25 cellular contexts compared by ENCODE assay signal in the genomic region with DNA sequence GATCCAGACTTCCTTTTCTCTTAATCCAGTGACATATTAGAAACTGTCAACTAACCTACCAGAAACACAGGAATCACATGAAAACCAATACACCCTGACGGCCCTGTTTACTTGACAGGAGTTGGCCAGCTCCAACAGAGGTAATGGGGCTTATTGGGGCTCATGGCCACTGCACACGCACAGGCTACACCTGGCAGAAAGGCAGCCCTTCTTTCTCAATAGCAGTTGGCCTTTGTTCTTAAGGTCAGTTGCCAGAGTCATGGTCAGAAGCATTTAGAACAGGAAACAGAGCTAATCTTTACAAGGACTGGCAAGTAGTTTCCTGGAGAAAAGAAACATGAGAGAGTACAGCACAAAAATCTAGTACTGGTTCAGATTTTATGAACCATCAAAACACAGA.
A peak's percentile ranks its signal among the peaks of the same experiment; 100 is the strongest.
DNase-seq lines count a peak whose midpoint lies in the region; ATAC-seq and TF ChIP-seq lines count a peak whose summit lies in the region.
"Had no signal": no experiment of that assay in that cellular context is flagged by ENCODE, and none has a peak within 500 bp of the region (broad histone marks: within the 10 kb centered on the region; RNA-seq: fewer than 3 reads in every experiment).

No MANE protein-coding gene starts in this region.

- no peak overlapping the region for H3K4me2 ChIP-seq in mammary epithelial cell (ENCODE audit: insufficient read depth, low read depth, low read length)
- H3K4me2 ChIP-seq: A549 had no signal

- TF ChIP-seq CTCF in heart right ventricle (IDR thresholded peaks at IDR 0.05), result no peak
- no peak for TF ChIP-seq CTCF in left ventricle myocardium inferior (IDR thresholded peaks at IDR 0.05; ENCODE audit: borderline replicate concordance)
- no peak for TF ChIP-seq CTCF in mesothelial cell of epicardium (IDR thresholded peaks at IDR 0.05; ENCODE audit: unreplicated experiment)
- TF ChIP-seq CTCF in ovary (IDR thresholded peaks at IDR 0.05), result no peak
- no peak for TF ChIP-seq CTCF in mammary epithelial cell (conservative IDR thresholded peaks at IDR 0.05 in 1 of 2, IDR thresholded peaks at IDR 0.05 in 1 of 2; ENCODE audit: extremely low read depth in 1 of 2, insufficient read depth in 1 of 2, low read depth in 1 of 2, low read length in 2 of 2)

- no peak overlapping the region for H3K9ac ChIP-seq in mammary epithelial cell (ENCODE audit: insufficient read depth, low read length)

- no peak overlapping the region for H2AFZ ChIP-seq in mammary epithelial cell (ENCODE audit: low read depth, low read length)

- H3K9me3 Mint-ChIP-seq in mesothelial cell of epicardium, result no peaks in the 10 kb centered on the region

- no peak for DNase-seq in heart right ventricle
- DNase-seq in left ventricle myocardium inferior, result no peak
- DNase-seq in right cardiac atrium, result no peak
- no peak for DNase-seq in mesothelial cell of epicardium (ENCODE audit: low spot score in 2 of 2, unreplicated experiment in 2 of 2)
- no peak for DNase-seq in ovary
- DNase-seq in mammary epithelial cell, result no peak
- no peak for DNase-seq in RKO (ENCODE audit: low spot score)
- DNase-seq in NCI-H2227 treated with DMSO at 0.1 percent for 48 hours (lab: John Stamatoyannopoulos, UW), result no peak
- DNase-seq: activated CD4-positive, alpha-beta T cell treated with anti-CD3 and anti-CD28 coated beads for 48 hours; activated naive CD4-positive, alpha-beta T cell treated with Interleukin-2 at 50 U/mL for 16 hours; activated T-cell treated with anti-CD3 and anti-CD28 coated beads, Interleukin-2, amount 50 U/mL, for 48 hours; cortex of kidney; HCEC 1CT; naive B cell; NCI-H1092; NCI-H187 treated with DMSO at 0.1 percent for 48 hours; NCI-H69; occipital lobe had no signal

- H3K4me3 Mint-ChIP-seq in mesothelial cell of epicardium, result no peak overlapping the region
- H3K4me3 Mint-ChIP-seq: B cell; memory B cell; naive B cell; T-helper 1 cell treated with Interleukin-12 subunit alpha and Interleukin-12 subunit beta and Interleukin-4 antibody, amounts not matched to agents 30 μg/mL and 1 μg/mL, for 36 hours had no signal

- dilution Hi-C loops in mammary epithelial cell (cut with HindIII; ENCODE audit: low sequenced_read_pairs), result no loop called here

- H3K4me1 Mint-ChIP-seq in mesothelial cell of epicardium, result peaks cover 40% of the 10 kb centered on the region
- H3K4me1 Mint-ChIP-seq: B cell, memory B cell, naive B cell had no signal

- no peak for TF ChIP-seq POLR2A in ovary (IDR thresholded peaks at IDR 0.05)

- BruUV-seq in mammary epithelial cell (replicated peaks; lab: Mats Ljungman, UMichigan), result no TSS peak

- H3K27ac ChIP-seq in heart right ventricle (no peak overlapping the region), left ventricle myocardium inferior (replicated peaks) (no peak overlapping the region), right cardiac atrium (ENCODE audit: low read length) (no peak overlapping the region), ovary (no peak overlapping the region), mammary epithelial cell (ENCODE audit: insufficient read depth, low read depth, low read length) (no peak overlapping the region)
- H3K27ac ChIP-seq: A549, HL-60, SK-N-MC had no signal

- ATAC-seq in heart right ventricle (peak in 6 of 8 donors; percentile 20 to 61 (median 40)), right cardiac atrium (peak; percentile 41 to 43)
- ATAC-seq: A549, sciatic nerve had no signal

- intact Hi-C loops in heart right ventricle (cut with DNase I) (no loop called here), left ventricle myocardium inferior (cut with micrococcal nuclease) (no loop called here), right cardiac atrium (cut with DNase I) (no loop called here), ovary (cut with DNase I) (no loop called here), mammary epithelial cell (cut with micrococcal nuclease) (no loop called here)

- no peaks in the 10 kb centered on the region for H4K20me1 ChIP-seq in mammary epithelial cell (ENCODE audit: insufficient read depth, low read length)

- in situ Hi-C loops in mammary epithelial cell (cut with MboI; ENCODE audit: low sequenced_read_pairs in 2 of 2), result no loop called here

- CTCF ChIA-PET in mammary epithelial cell (lab: Charles Lee; ENCODE audit: low non-redundant PET), result no interaction called here

- no peaks in the 10 kb centered on the region for H3K79me2 ChIP-seq in mammary epithelial cell (ENCODE audit: insufficient read depth, low read length)

- H3K9me3 ChIP-seq in heart right ventricle (peaks cover 0 to 9% (median 0%) of the 10 kb centered on the region in 11 donors), left ventricle myocardium inferior (replicated peaks) (peaks cover 9% of the 10 kb centered on the region), right cardiac atrium (ENCODE audit: control insufficient read depth, low read length) (no peaks in the 10 kb centered on the region), ovary (no peaks in the 10 kb centered on the region), mammary epithelial cell (replicated peaks; ENCODE audit: insufficient read depth, low read length) (no peaks in the 10 kb centered on the region)
- H3K9me3 ChIP-seq: A549 had no signal

- H3K36me3 ChIP-seq in heart right ventricle (no peaks in the 10 kb centered on the region), left ventricle myocardium inferior (no peaks in the 10 kb centered on the region), ovary (no peaks in the 10 kb centered on the region), mammary epithelial cell (ENCODE audit: insufficient read depth, low read length) (no peaks in the 10 kb centered on the region)

- WGBS in heart right ventricle, 2 donors, result 44 to 71% methylated on average over 2 of the region's 2 CpGs
- WGBS in right cardiac atrium, result 61% methylated on average over 2 of the region's 2 CpGs
- WGBS in ovary, 3 donors, result 70 to 82% (median 80%) methylated on average over 2 of the region's 2 CpGs
- WGBS in mammary epithelial cell (ENCODE audit: low coverage, missing lambda C conversion rate), result 100% methylated on average over 2 of the region's 2 CpGs

- TF ChIP-seq EP300 in ovary (IDR thresholded peaks at IDR 0.05), result no peak

- H3K27me3 ChIP-seq in heart right ventricle (no peaks in the 10 kb centered on the region), left ventricle myocardium inferior (ENCODE audit: low read depth) (no peaks in the 10 kb centered on the region), right cardiac atrium (ENCODE audit: control insufficient read depth, insufficient read depth) (no peaks in the 10 kb centered on the region), ovary (no peaks in the 10 kb centered on the region), mammary epithelial cell (ENCODE audit: insufficient read depth, low read length) (no peaks in the 10 kb centered on the region)

- H3K36me3 Mint-ChIP-seq in mesothelial cell of epicardium, result peaks cover 7% of the 10 kb centered on the region
- H3K36me3 Mint-ChIP-seq: memory B cell, naive B cell had no signal

- H3K4me1 ChIP-seq in heart right ventricle, result peaks cover 0 to 31% (median 20%) of the 10 kb centered on the region in 9 donors
- peaks cover 34% of the 10 kb centered on the region for H3K4me1 ChIP-seq in left ventricle myocardium inferior
- H3K4me1 ChIP-seq in right cardiac atrium (ENCODE audit: control insufficient read depth, insufficient read depth, low read length), result peaks cover 17% of the 10 kb centered on the region
- no peaks in the 10 kb centered on the region for H3K4me1 ChIP-seq in ovary (ENCODE audit: insufficient read depth)
- peaks cover 11% of the 10 kb centered on the region for H3K4me1 ChIP-seq in mammary epithelial cell (ENCODE audit: insufficient read depth, low read length)

- no peak overlapping the region for H3K4me3 ChIP-seq in heart right ventricle
- H3K4me3 ChIP-seq in left ventricle myocardium inferior, result no peak overlapping the region
- no peak overlapping the region for H3K4me3 ChIP-seq in right cardiac atrium (ENCODE audit: low read length)
- no peak overlapping the region for H3K4me3 ChIP-seq in ovary
- H3K4me3 ChIP-seq in mammary epithelial cell (replicated peaks in 1 of 3; ENCODE audit: insufficient read depth in 1 of 3, low read depth in 2 of 3, low read length in 3 of 3), result no peak overlapping the region
- H3K4me3 ChIP-seq: A549, SK-N-MC had no signal

- H3K27me3 Mint-ChIP-seq in mesothelial cell of epicardium (ENCODE audit: low read depth), result no peaks in the 10 kb centered on the region
- H3K27me3 Mint-ChIP-seq: B cell, memory B cell, naive B cell had no signal

- peak overlapping the region; percentile 41 for H3K27ac Mint-ChIP-seq in mesothelial cell of epicardium
- H3K27ac Mint-ChIP-seq: B cell; memory B cell; naive B cell; T-helper 1 cell treated with Interleukin-12 subunit alpha and Interleukin-12 subunit beta and Interleukin-4 antibody, amounts not matched to agents 30 μg/mL and 1 μg/mL, for 36 hours had no signal
